ENCODE assay signal across 1 cellular context in the genomic region with DNA sequence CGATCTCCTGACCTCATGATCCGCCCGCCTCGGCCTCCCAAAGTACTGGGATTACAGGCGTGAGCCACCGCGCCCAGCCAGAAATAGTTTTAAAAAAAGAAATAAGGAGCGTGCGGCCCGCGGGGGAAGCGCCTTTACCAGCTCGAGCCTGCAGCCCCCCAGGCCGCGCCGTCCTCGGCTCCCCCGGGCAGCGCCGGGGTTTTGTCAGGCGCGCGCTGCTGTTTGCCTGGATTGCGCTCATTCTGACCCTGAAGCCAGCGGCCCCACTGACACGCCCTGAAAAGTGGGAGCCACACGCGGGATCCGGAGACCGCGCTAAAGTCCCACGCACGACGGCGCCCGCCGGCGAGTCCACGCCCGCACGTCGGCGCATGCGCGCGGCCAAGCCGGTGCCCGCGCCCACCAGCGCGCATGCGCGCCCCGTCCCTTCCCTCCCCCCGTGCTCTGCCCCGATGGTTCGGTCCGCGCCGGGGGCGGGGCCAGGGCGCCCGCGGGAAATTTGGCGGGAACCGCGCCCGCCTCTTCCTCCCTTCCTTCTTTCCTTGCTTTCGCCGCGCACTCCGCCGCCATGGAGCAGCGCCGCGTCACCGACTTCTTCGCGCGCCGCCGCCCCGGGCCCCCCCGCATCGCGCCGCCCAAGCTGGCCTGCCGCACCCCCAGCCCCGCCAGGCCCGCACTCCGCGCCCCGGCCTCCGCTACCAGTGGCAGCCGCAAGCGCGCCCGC.
TF ChIP-seq lines count a peak whose summit lies in the region.

Gene CDT1, plus strand, starts transcription at position 526 of the 724 bp plus-strand sequence. Its CDS starts 43 bp downstream, at position 569.

TF ChIP-seq in K562, 482 proteins besides CTCF, POLR2A, EP300 and RAD21 (continued from another document and continues in another):
- TF ChIP-seq, protein P1, sequence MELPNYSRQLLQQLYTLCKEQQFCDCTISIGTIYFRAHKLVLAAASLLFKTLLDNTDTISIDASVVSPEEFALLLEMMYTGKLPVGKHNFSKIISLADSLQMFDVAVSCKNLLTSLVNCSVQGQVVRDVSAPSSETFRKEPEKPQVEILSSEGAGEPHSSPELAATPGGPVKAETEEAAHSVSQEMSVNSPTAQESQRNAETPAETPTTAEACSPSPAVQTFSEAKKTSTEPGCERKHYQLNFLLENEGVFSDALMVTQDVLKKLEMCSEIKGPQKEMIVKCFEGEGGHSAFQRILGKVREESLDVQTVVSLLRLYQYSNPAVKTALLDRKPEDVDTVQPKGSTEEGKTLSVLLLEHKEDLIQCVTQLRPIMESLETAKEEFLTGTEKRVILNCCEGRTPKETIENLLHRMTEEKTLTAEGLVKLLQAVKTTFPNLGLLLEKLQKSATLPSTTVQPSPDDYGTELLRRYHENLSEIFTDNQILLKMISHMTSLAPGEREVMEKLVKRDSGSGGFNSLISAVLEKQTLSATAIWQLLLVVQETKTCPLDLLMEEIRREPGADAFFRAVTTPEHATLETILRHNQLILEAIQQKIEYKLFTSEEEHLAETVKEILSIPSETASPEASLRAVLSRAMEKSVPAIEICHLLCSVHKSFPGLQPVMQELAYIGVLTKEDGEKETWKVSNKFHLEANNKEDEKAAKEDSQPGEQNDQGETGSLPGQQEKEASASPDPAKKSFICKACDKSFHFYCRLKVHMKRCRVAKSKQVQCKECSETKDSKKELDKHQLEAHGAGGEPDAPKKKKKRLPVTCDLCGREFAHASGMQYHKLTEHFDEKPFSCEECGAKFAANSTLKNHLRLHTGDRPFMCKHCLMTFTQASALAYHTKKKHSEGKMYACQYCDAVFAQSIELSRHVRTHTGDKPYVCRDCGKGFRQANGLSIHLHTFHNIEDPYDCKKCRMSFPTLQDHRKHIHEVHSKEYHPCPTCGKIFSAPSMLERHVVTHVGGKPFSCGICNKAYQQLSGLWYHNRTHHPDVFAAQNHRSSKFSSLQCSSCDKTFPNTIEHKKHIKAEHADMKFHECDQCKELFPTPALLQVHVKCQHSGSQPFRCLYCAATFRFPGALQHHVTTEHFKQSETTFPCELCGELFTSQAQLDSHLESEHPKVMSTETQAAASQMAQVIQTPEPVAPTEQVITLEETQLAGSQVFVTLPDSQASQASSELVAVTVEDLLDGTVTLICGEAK (IDR thresholded peaks at IDR 0.05), result peak; percentile 30; the same call in 1 of the 2 replicates
- TF ChIP-seq, protein P1 (CRISPR knock-in tag; IDR thresholded peaks at IDR 0.05), result no peak
- TF ChIP-seq RBFOX2 (IDR thresholded peaks at IDR 0.05; ENCODE audit: low read depth, low read length) (peak; percentile 63), RB1 (IDR thresholded peaks at IDR 0.05; ENCODE audit: low read depth) (peak; percentile 100), JUND (IDR thresholded peaks at IDR 0.05; ENCODE audit: borderline replicate concordance, low read depth, low read length) (peak; percentile 87), JUND (tag; IDR thresholded peaks at IDR 0.05; ENCODE audit: borderline replicate concordance, low read depth, low read length) (no peak), CTBP1 (IDR thresholded peaks at IDR 0.05; ENCODE audit: borderline replicate concordance) (peak; percentile 70; the same call in 1 of the 2 replicates), ZNF592 (IDR thresholded peaks at IDR 0.05) (peak; percentile 61; the same call in 1 of the 2 replicates), NFRKB (IDR thresholded peaks at IDR 0.05; ENCODE audit: low read depth) (peak; percentile 25; the same call in 1 of the 2 replicates), ZNF217 (CRISPR knock-in tag; IDR thresholded peaks at IDR 0.05) (no peak), PML (IDR thresholded peaks at IDR 0.05; ENCODE audit: low read length) (0 out of 2 replicates have a peak, but pooled peaks have one; percentile 15), ZNF583 (CRISPR knock-in tag; IDR thresholded peaks at IDR 0.05) (no peak), SNRNP70 (optimal IDR thresholded peaks at IDR 0.05; ENCODE audit: low read depth, low read length) (no peak), CREM (IDR thresholded peaks at IDR 0.05; ENCODE audit: low read depth) (peak; percentile 7; the same call in 1 of the 2 replicates), GTF2F1 (IDR thresholded peaks at IDR 0.05; ENCODE audit: low read depth, low read length) (no peak; the same call in 1 of the 2 replicates), HDAC1 (IDR thresholded peaks at IDR 0.05) (peak in 1 of 2 experiments; percentile 87; a peak in 2 of 4 replicates), SUPT5H (IDR thresholded peaks at IDR 0.05) (0 out of 2 replicates have a peak, but pooled peaks have one; percentile 59), POLR2G (IDR thresholded peaks at IDR 0.05; ENCODE audit: low read depth, low read length) (peak; percentile 86), RBM14 (IDR thresholded peaks at IDR 0.05; ENCODE audit: borderline replicate concordance, insufficient read depth, low read depth, low read length) (no peak), YY1 (IDR thresholded peaks at IDR 0.05; ENCODE audit: borderline replicate concordance in 1 of 3, control insufficient read depth in 1 of 3, extremely low read depth in 1 of 3, insufficient read depth in 3 of 3, insufficient read length in 1 of 3, insufficient replicate concordance in 2 of 3, low read depth in 1 of 3, low read length in 2 of 3) (peak; percentile 26 to 85 (median 81)), CCNT2 (IDR thresholded peaks at IDR 0.05; ENCODE audit: borderline replicate concordance, extremely low read depth, insufficient read length, low read depth, low read length) (peak; percentile 69), HMGN3 (IDR thresholded peaks at IDR 0.05; ENCODE audit: borderline replicate concordance, extremely low read depth, insufficient read length, low read depth, low read length) (peak; percentile 75), TBP (optimal IDR thresholded peaks at IDR 0.05; ENCODE audit: low read depth, low read length) (peak; percentile 72), HCFC1 (IDR thresholded peaks at IDR 0.05; ENCODE audit: low read depth, low read length) (peak; percentile 18; the same call in 1 of the 2 replicates), ZNF436 (CRISPR knock-in tag; IDR thresholded peaks at IDR 0.05) (no peak), MTA2 (IDR thresholded peaks at IDR 0.05; ENCODE audit: low read depth) (peak; percentile 45; the same call in 1 of the 2 replicates), ETS1 (conservative IDR thresholded peaks at IDR 0.05; ENCODE audit: control insufficient read depth, low read depth, low read length) (0 out of 2 replicates have a peak, but pooled peaks have one; percentile 50), ZBTB33 (CRISPR knock-in tag; IDR thresholded peaks at IDR 0.05) (peak; percentile 57), ATF1 (CRISPR knock-in tag; IDR thresholded peaks at IDR 0.05) (no peak), ATF1 (tag; IDR thresholded peaks at IDR 0.05) (peak; percentile 6; the same call in 1 of the 2 replicates)
- TF ChIP-seq, protein P2, sequence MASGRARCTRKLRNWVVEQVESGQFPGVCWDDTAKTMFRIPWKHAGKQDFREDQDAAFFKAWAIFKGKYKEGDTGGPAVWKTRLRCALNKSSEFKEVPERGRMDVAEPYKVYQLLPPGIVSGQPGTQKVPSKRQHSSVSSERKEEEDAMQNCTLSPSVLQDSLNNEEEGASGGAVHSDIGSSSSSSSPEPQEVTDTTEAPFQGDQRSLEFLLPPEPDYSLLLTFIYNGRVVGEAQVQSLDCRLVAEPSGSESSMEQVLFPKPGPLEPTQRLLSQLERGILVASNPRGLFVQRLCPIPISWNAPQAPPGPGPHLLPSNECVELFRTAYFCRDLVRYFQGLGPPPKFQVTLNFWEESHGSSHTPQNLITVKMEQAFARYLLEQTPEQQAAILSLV (tag; IDR thresholded peaks at IDR 0.05), result no peak
- TF ChIP-seq, protein P3, sequence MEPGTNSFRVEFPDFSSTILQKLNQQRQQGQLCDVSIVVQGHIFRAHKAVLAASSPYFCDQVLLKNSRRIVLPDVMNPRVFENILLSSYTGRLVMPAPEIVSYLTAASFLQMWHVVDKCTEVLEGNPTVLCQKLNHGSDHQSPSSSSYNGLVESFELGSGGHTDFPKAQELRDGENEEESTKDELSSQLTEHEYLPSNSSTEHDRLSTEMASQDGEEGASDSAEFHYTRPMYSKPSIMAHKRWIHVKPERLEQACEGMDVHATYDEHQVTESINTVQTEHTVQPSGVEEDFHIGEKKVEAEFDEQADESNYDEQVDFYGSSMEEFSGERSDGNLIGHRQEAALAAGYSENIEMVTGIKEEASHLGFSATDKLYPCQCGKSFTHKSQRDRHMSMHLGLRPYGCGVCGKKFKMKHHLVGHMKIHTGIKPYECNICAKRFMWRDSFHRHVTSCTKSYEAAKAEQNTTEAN (CRISPR knock-in tag; IDR thresholded peaks at IDR 0.05), result 0 out of 2 replicates have a peak, but pooled peaks have one; percentile 59
- TF ChIP-seq, protein P4, sequence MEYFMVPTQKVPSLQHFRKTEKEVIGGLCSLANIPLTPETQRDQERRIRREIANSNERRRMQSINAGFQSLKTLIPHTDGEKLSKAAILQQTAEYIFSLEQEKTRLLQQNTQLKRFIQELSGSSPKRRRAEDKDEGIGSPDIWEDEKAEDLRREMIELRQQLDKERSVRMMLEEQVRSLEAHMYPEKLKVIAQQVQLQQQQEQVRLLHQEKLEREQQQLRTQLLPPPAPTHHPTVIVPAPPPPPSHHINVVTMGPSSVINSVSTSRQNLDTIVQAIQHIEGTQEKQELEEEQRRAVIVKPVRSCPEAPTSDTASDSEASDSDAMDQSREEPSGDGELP (CRISPR knock-in tag; IDR thresholded peaks at IDR 0.05; ENCODE audit: borderline replicate concordance), result peak; percentile 10; the same call in 1 of the 2 replicates
